8 cellular contexts compared by ENCODE assay signal in genomic region chrX:135295238-135295943, GRCh38. TPM values are rescaled to one million over a fixed set of nuclear protein-coding genes. Genes with fewer than 3 reads are reported as not detected.
A peak's percentile ranks its signal among the peaks of the same experiment; 100 is the strongest.
DNase-seq lines count a peak whose midpoint lies in the region; ATAC-seq and TF ChIP-seq lines count a peak whose summit lies in the region.

No MANE protein-coding gene starts in this region.

- no peak overlapping the region for H3K27ac Mint-ChIP-seq in endothelial cell (ENCODE audit: unreplicated experiment)
- peak overlapping the region; percentile 85 to 96 (median 92) for H3K27ac Mint-ChIP-seq in naive thymus-derived CD8-positive, alpha-beta T cell
- H3K27ac Mint-ChIP-seq in stimulated activated naive B cell treated with anti-CD40 and anti-IgM and Interleukin-4, amounts not matched to agents 10 μg/mL and 1 μg/mL and 100 μg/mL, for 72 hours: peak overlapping the region; percentile 51

- H3K36me3 Mint-ChIP-seq in endothelial cell (ENCODE audit: low read depth, unreplicated experiment): peaks cover 19% of the 10 kb centered on the region
- peaks cover 4 to 24% (median 23%) of the 10 kb centered on the region in 3 donors for H3K36me3 Mint-ChIP-seq in naive thymus-derived CD8-positive, alpha-beta T cell
- H3K36me3 Mint-ChIP-seq in stimulated activated naive B cell treated with anti-CD40 and anti-IgM and Interleukin-4, amounts not matched to agents 10 μg/mL and 1 μg/mL and 100 μg/mL, for 72 hours: peaks cover 14 to 17% of the 10 kb centered on the region in 2 donors

- no peak for TF ChIP-seq CTCF in endothelial cell (IDR thresholded peaks at IDR 0.05; ENCODE audit: unreplicated experiment)

- H3K27me3 Mint-ChIP-seq in endothelial cell (ENCODE audit: unreplicated experiment): no peaks in the 10 kb centered on the region
- H3K27me3 Mint-ChIP-seq in naive thymus-derived CD8-positive, alpha-beta T cell: no peaks in the 10 kb centered on the region
- H3K27me3 Mint-ChIP-seq in stimulated activated naive B cell treated with anti-CD40 and anti-IgM and Interleukin-4, amounts not matched to agents 10 μg/mL and 1 μg/mL and 100 μg/mL, for 72 hours: no peaks in the 10 kb centered on the region

- H3K4me3 Mint-ChIP-seq in endothelial cell (ENCODE audit: unreplicated experiment): peak overlapping the region; percentile 65
- peak overlapping the region; percentile 83 to 95 (median 90) for H3K4me3 Mint-ChIP-seq in naive thymus-derived CD8-positive, alpha-beta T cell
- H3K4me3 Mint-ChIP-seq in stimulated activated naive B cell treated with anti-CD40 and anti-IgM and Interleukin-4, amounts not matched to agents 10 μg/mL and 1 μg/mL and 100 μg/mL, for 72 hours: peak overlapping the region; percentile 85 to 87

- H3K4me1 Mint-ChIP-seq in endothelial cell (ENCODE audit: unreplicated experiment): peaks cover 4% of the 10 kb centered on the region
- peaks cover 9 to 27% (median 24%) of the 10 kb centered on the region in 4 donors for H3K4me1 Mint-ChIP-seq in naive thymus-derived CD8-positive, alpha-beta T cell
- H3K4me1 Mint-ChIP-seq in stimulated activated naive B cell treated with anti-CD40 and anti-IgM and Interleukin-4, amounts not matched to agents 10 μg/mL and 1 μg/mL and 100 μg/mL, for 72 hours: no peaks in the 10 kb centered on the region

- DNase-seq in activated CD8-positive, alpha-beta memory T cell treated with anti-CD3 and anti-CD28 coated beads for 24 hours: peak; percentile 75
- DNase-seq in endothelial cell (ENCODE audit: low spot score) (peak; percentile 6), NCI-H345 (lab: John Stamatoyannopoulos, UW) (no peak), NCI-H510A (lab: John Stamatoyannopoulos, UW) (no peak)
- DNase-seq in naive thymus-derived CD8-positive, alpha-beta T cell: peak; percentile 16 to 76 (median 50)
- peak; percentile 31 for DNase-seq in stimulated activated naive B cell treated with anti-CD40 and anti-IgM and Interleukin-4, amounts not matched to agents 10 μg/mL and 1 μg/mL and 100 μg/mL, for 72 hours

- H3K9me3 Mint-ChIP-seq in endothelial cell (ENCODE audit: unreplicated experiment): no peaks in the 10 kb centered on the region
- peaks cover 0 to 11% (median 0%) of the 10 kb centered on the region in 9 donors for H3K9me3 Mint-ChIP-seq in naive thymus-derived CD8-positive, alpha-beta T cell
- peaks cover 0 to 3% of the 10 kb centered on the region in 2 donors for H3K9me3 Mint-ChIP-seq in stimulated activated naive B cell treated with anti-CD40 and anti-IgM and Interleukin-4, amounts not matched to agents 10 μg/mL and 1 μg/mL and 100 μg/mL, for 72 hours

- ATAC-seq in GM19043 (IDR thresholded peaks at IDR 0.05; ENCODE audit: low read depth, unreplicated experiment): peak; percentile 99
- peak; percentile 99 for ATAC-seq in HG03342 (IDR thresholded peaks at IDR 0.05; ENCODE audit: unreplicated experiment)
- ATAC-seq in naive thymus-derived CD8-positive, alpha-beta T cell: peak; percentile 98 to 99
- ATAC-seq in stimulated activated naive B cell treated with anti-CD40 and anti-IgM and Interleukin-4, amounts not matched to agents 10 μg/mL and 1 μg/mL and 100 μg/mL, for 72 hours (replicated peaks): peak; percentile 99

- POLR2A ChIA-PET in naive thymus-derived CD8-positive, alpha-beta T cell (lab: Charles Lee): interaction anchor here (1.0 kb wide), 1 partner anchor 10 kb away, joined by 3 read pairs; no protein-coding TSS in a partner anchor

RNA-seq across cellular contexts. Expression of gene ETDC, which starts 13.9 kb away (rescaled TPM):
- not detected for total RNA-seq in endothelial cell (ENCODE audit: unreplicated experiment)
- total RNA-seq in naive thymus-derived CD8-positive, alpha-beta T cell: not detected
- not detected for polyA plus RNA-seq in naive thymus-derived CD8-positive, alpha-beta T cell

RNA-seq across cellular contexts. Expression of gene ETDA, which starts 43.5 kb away (rescaled TPM):
- not detected for total RNA-seq in endothelial cell (ENCODE audit: unreplicated experiment)
- total RNA-seq in naive thymus-derived CD8-positive, alpha-beta T cell: not detected
- polyA plus RNA-seq in naive thymus-derived CD8-positive, alpha-beta T cell: not detected

RNA-seq across cellular contexts. Expression of gene ZNF75D, which starts 48.5 kb away (rescaled TPM):
- 21.8 TPM for total RNA-seq in endothelial cell (ENCODE audit: unreplicated experiment)
- total RNA-seq in naive thymus-derived CD8-positive, alpha-beta T cell: 10 to 100 TPM; 17.7 to 19.4 TPM
- 10 to 100 TPM in 2 of 3 donors, 1 to 10 TPM in 1; 9.8 to 12.0 (median 10.5) TPM for polyA plus RNA-seq in naive thymus-derived CD8-positive, alpha-beta T cell

RNA-seq across cellular contexts. Expression of gene ZNF449, which starts 49.2 kb away (rescaled TPM):
- total RNA-seq in endothelial cell (ENCODE audit: unreplicated experiment): 17.0 TPM
- total RNA-seq in naive thymus-derived CD8-positive, alpha-beta T cell: 1 to 10 TPM; 5.3 to 5.5 TPM
- polyA plus RNA-seq in naive thymus-derived CD8-positive, alpha-beta T cell: 1 to 10 TPM in 2 of 3 donors, under 1 TPM in 1; 0.71 to 2.0 (median 1.2) TPM

Comparison
In these comparisons a context has a peak if more than half of its experiments do, and no peak if none do; other contexts are left out.
1. DNase-seq: peak in activated CD8-positive, alpha-beta memory T cell treated with anti-CD3 and anti-CD28 coated beads for 24 hours (single experiment), endothelial cell (single experiment), naive thymus-derived CD8-positive, alpha-beta T cell (10 of 10) and stimulated activated naive B cell treated with anti-CD40 and anti-IgM and Interleukin-4, amounts not matched to agents 10 μg/mL and 1 μg/mL and 100 μg/mL, for 72 hours (single experiment); none in NCI-H345 (single experiment) and NCI-H510A (single experiment).
2. Peak in every context shown above with its lines, with median percentiles within 50 percentile points of each other: ATAC-seq and H3K4me3 Mint-ChIP-seq.